Comparison of ENCODE assay signal across 20 cellular contexts in the genomic region with DNA sequence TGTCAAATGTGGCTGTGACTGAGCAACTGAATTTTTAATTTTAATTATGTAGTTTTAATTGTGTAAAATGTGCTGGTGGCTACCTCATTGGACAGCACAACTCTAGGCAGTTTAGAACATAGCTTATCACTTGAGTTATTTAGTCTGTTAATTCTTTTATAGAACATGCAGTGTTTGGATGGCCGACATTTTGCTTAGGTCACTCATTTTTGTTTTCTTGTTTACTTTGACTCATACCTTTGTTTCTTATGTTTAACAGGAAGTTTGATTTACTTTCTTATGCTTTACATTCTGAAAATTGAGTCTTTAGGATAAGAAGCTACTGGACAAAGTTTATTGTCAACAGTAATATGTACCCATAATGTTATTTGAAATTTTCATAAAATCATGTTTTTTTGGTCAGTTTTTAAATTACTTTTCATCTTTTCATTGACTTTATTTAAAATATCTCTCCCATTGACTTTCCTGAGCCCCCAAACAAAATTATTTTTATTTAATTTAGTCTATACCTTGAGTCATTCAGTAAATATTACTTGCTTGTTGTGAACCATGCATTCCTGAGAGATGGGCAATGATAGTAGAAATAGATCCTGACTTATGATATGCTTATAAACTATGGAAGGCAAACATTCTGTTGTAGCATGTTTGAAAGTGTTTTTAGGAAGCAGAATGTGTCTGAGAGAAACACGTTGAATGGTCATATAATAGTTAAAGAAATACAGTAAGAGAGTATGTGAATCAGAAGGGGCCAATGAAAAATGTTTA.
A peak's percentile ranks its signal among the peaks of the same experiment; 100 is the strongest.
DNase-seq lines count a peak whose midpoint lies in the region; ATAC-seq, FAIRE-seq and TF ChIP-seq lines count a peak whose summit lies in the region.
"Had no signal": no experiment of that assay in that cellular context is flagged by ENCODE, and none has a peak within 500 bp of the region (broad histone marks: within the 10 kb centered on the region; RNA-seq: fewer than 3 reads in every experiment).

No MANE protein-coding gene starts in this region.

- H3K9ac ChIP-seq in astrocyte (ENCODE audit: low read length), result peak overlapping the region; percentile 20

- no peaks in the 10 kb centered on the region for H3K27me3 ChIP-seq in astrocyte (ENCODE audit: insufficient read depth, low read length)
- H3K27me3 ChIP-seq: left lung had no signal

- no peak for FAIRE-seq in astrocyte (lab: Jason Lieb, UNC)
- FAIRE-seq: RCC 7860, urothelium cell line had no signal

- H3K27ac Mint-ChIP-seq in astrocyte (ENCODE audit: unreplicated experiment), result no peak overlapping the region
- H3K27ac Mint-ChIP-seq in stimulated activated memory B cell treated with anti-CD40 and anti-IgM and Interleukin-4, amounts not matched to agents 10 μg/mL and 1 μg/mL and 100 μg/mL, for 72 hours, result no peak overlapping the region
- H3K27ac Mint-ChIP-seq: progenitor cell of endocrine pancreas, WTC11 had no signal

- no peaks in the 10 kb centered on the region for H3K9me3 Mint-ChIP-seq in astrocyte (ENCODE audit: unreplicated experiment)
- H3K9me3 Mint-ChIP-seq in stimulated activated memory B cell treated with anti-CD40 and anti-IgM and Interleukin-4, amounts not matched to agents 10 μg/mL and 1 μg/mL and 100 μg/mL, for 72 hours, result no peaks in the 10 kb centered on the region
- H3K9me3 Mint-ChIP-seq: WTC11 had no signal

- POLR2A ChIA-PET in AG04449 (lab: Yijun Ruan, JAX), result no interaction called here

- no peaks in the 10 kb centered on the region for H3K36me3 ChIP-seq in astrocyte (ENCODE audit: insufficient read depth, low read length)
- H3K36me3 ChIP-seq: left lung had no signal

- H3K9me3 ChIP-seq in astrocyte (ENCODE audit: insufficient read depth, low read depth, low read length), result no peaks in the 10 kb centered on the region
- H3K9me3 ChIP-seq: left lung had no signal

- H3K4me3 Mint-ChIP-seq in astrocyte (ENCODE audit: unreplicated experiment), result no peak overlapping the region
- no peak overlapping the region for H3K4me3 Mint-ChIP-seq in stimulated activated memory B cell treated with anti-CD40 and anti-IgM and Interleukin-4, amounts not matched to agents 10 μg/mL and 1 μg/mL and 100 μg/mL, for 72 hours
- H3K4me3 Mint-ChIP-seq: WTC11 had no signal

- peaks cover 97% of the 10 kb centered on the region for H3K79me2 ChIP-seq in astrocyte (ENCODE audit: insufficient read depth, low read length)

- H4K20me1 ChIP-seq in astrocyte (ENCODE audit: insufficient read depth, low read length), result peaks cover 25% of the 10 kb centered on the region

- CTCF ChIA-PET in AG04449 (lab: Yijun Ruan, JAX), result interaction anchor here (1.1 kb wide), 1 partner anchor 482 kb away, joined by 5 read pairs; no protein-coding TSS in a partner anchor

- H3K4me1 Mint-ChIP-seq in astrocyte (ENCODE audit: low read depth, unreplicated experiment), result peaks cover 22% of the 10 kb centered on the region
- H3K4me1 Mint-ChIP-seq in stimulated activated memory B cell treated with anti-CD40 and anti-IgM and Interleukin-4, amounts not matched to agents 10 μg/mL and 1 μg/mL and 100 μg/mL, for 72 hours, result peaks cover 31% of the 10 kb centered on the region

- no peak for ATAC-seq in GM19023 (IDR thresholded peaks at IDR 0.05; ENCODE audit: unreplicated experiment)
- no peak for ATAC-seq in stimulated activated memory B cell treated with anti-CD40 and anti-IgM and Interleukin-4, amounts not matched to agents 10 μg/mL and 1 μg/mL and 100 μg/mL, for 72 hours
- ATAC-seq in HG03520 (IDR thresholded peaks at IDR 0.05; ENCODE audit: unreplicated experiment), result no peak
- ATAC-seq: left lung, WTC11 had no signal

- peak overlapping the region; percentile 5 for H3K4me2 ChIP-seq in astrocyte (ENCODE audit: low read length)

- peak; percentile 41 for DNase-seq in AG04449 (ENCODE audit: low read depth, low spot score)
- peak; percentile 47 for DNase-seq in HT-29 (ENCODE audit: low spot score)
- DNase-seq in astrocyte (ENCODE audit: low read depth), result peak; percentile 52
- peak; percentile 80 for DNase-seq in iris pigment epithelial cell (ENCODE audit: low read depth)
- no peak for DNase-seq in central memory CD4-positive, alpha-beta T cell
- DNase-seq: activated effector memory CD4-positive, alpha-beta T cell treated with Interleukin-2 at 50 U/mL for 16 hours; amygdala; GF-D8; left lung; NCI-H1930; T-helper 1 cell had no signal

- peak overlapping the region; percentile 53 for H3K27ac ChIP-seq in astrocyte (ENCODE audit: low read depth, low read length)
- H3K27ac ChIP-seq: coronary artery, HL-60, left lung had no signal

- H3K27me3 Mint-ChIP-seq in astrocyte (ENCODE audit: low read depth, unreplicated experiment), result no peaks in the 10 kb centered on the region
- no peaks in the 10 kb centered on the region for H3K27me3 Mint-ChIP-seq in stimulated activated memory B cell treated with anti-CD40 and anti-IgM and Interleukin-4, amounts not matched to agents 10 μg/mL and 1 μg/mL and 100 μg/mL, for 72 hours
- H3K27me3 Mint-ChIP-seq: progenitor cell of endocrine pancreas had no signal

- H3K36me3 Mint-ChIP-seq in astrocyte (ENCODE audit: low read depth, unreplicated experiment), result no peaks in the 10 kb centered on the region
- H3K36me3 Mint-ChIP-seq in stimulated activated memory B cell treated with anti-CD40 and anti-IgM and Interleukin-4, amounts not matched to agents 10 μg/mL and 1 μg/mL and 100 μg/mL, for 72 hours, result peaks cover 5% of the 10 kb centered on the region
- H3K36me3 Mint-ChIP-seq: WTC11 had no signal

- H2AFZ ChIP-seq in astrocyte (ENCODE audit: low read depth, low read length), result no peak overlapping the region

- H3K4me3 ChIP-seq in AG04449 (ENCODE audit: low read depth, low read length), result no peak overlapping the region
- no peak overlapping the region for H3K4me3 ChIP-seq in astrocyte (ENCODE audit: insufficient read depth, low read depth, low read length)
- H3K4me3 ChIP-seq: coronary artery, left lung had no signal

- H3K4me1 ChIP-seq in astrocyte (ENCODE audit: insufficient read depth, low read length), result peaks cover 9% of the 10 kb centered on the region

- TF ChIP-seq CTCF in AG04449 (IDR thresholded peaks at IDR 0.05; ENCODE audit: insufficient read depth, low read length, missing control alignments), result no peak
- no peak for TF ChIP-seq CTCF in astrocyte (IDR thresholded peaks at IDR 0.05; ENCODE audit: insufficient read depth, low read depth, low read length)
